In genomic region chr12:2299207-2299606, GRCh38 we compare ENCODE assay signal across 18 cellular contexts.
DNase-seq lines count a peak whose midpoint lies in the region; ATAC-seq, FAIRE-seq and TF ChIP-seq lines count a peak whose summit lies in the region.
"Had no signal": no experiment of that assay in that cellular context is flagged by ENCODE, and none has a peak within 500 bp of the region (broad histone marks: within the 10 kb centered on the region; RNA-seq: fewer than 3 reads in every experiment).

No MANE protein-coding gene starts in this region.

- WGBS in right lobe of liver (ENCODE audit: insufficient coverage, low coverage, low lambda C conversion rate, missing lambda C conversion rate), result 38% methylated on average over 4 of the region's 6 CpGs

- no peaks in the 10 kb centered on the region for H3K9me3 ChIP-seq in right lobe of liver
- H3K9me3 ChIP-seq: colonic mucosa, gastroesophageal sphincter, Peyer's patch, testis had no signal

- no peak overlapping the region for H3K27ac ChIP-seq in right lobe of liver
- H3K27ac ChIP-seq: C4-2B, colonic mucosa, gastroesophageal sphincter, Peyer's patch, testis had no signal

- H3K27me3 ChIP-seq in right lobe of liver, result no peaks in the 10 kb centered on the region
- H3K27me3 ChIP-seq: colonic mucosa, gastroesophageal sphincter, Peyer's patch, testis had no signal

- no peak for TF ChIP-seq POLR2A in right lobe of liver (IDR thresholded peaks at IDR 0.05)

- DNase-seq in DMS153 (lab: John Stamatoyannopoulos, UW) (peak; percentile 62), GM12865 (ENCODE audit: low read depth) (peak; percentile 48), NCI-H345 treated with DMSO at 0.1 percent for 48 hours (lab: John Stamatoyannopoulos, UW; ENCODE audit: unreplicated experiment) (peak; percentile 43), left kidney (ENCODE audit: low read depth, low spot score) (peak; percentile 73), D721Med (ENCODE audit: insufficient read length, low spot score) (no peak), right lobe of liver (no peak)
- DNase-seq: colonic mucosa; H9; NCI-H526; Peyer's patch; stimulated activated CD4-positive, alpha-beta T cell treated with anti-CD3 and anti-CD28 coated beads, Interleukin-1b, Interleukin-23, amount 100 ng/mL, for 48 hours; SW 1271; testis had no signal

- TF ChIP-seq CTCF in GM12865 (IDR thresholded peaks at IDR 0.05; ENCODE audit: insufficient read depth, low read depth, low read length, missing control alignments) (no peak), D721Med (IDR thresholded peaks at IDR 0.05; ENCODE audit: insufficient read depth, missing control alignments) (no peak), right lobe of liver (IDR thresholded peaks at IDR 0.05) (no peak)

- intact Hi-C loops in right lobe of liver (cut with DNase I), result loop anchor here in 1 of 2 donors (10.0 kb wide), 1 partner anchor 244 kb away; the partner anchor contains the start of gene CACNA1C

- ATAC-seq in right lobe of liver (no peak), GM18519 (IDR thresholded peaks at IDR 0.05; ENCODE audit: low FRiP score, unreplicated experiment) (no peak)
- ATAC-seq: gastroesophageal sphincter, GM12878 had no signal

- no peak overlapping the region for H3K4me3 ChIP-seq in GM12865 (ENCODE audit: low read depth, low read length)
- no peak overlapping the region for H3K4me3 ChIP-seq in right lobe of liver
- H3K4me3 ChIP-seq: colonic mucosa, gastroesophageal sphincter, GM12878, Peyer's patch, testis had no signal

- FAIRE-seq in D721Med (lab: Jason Lieb, UNC), result no peak
- FAIRE-seq: astrocyte had no signal

- H3K36me3 ChIP-seq in right lobe of liver, result no peaks in the 10 kb centered on the region
- H3K36me3 ChIP-seq: colonic mucosa, gastroesophageal sphincter, Peyer's patch had no signal

- no peaks in the 10 kb centered on the region for H3K4me1 ChIP-seq in right lobe of liver
- H3K4me1 ChIP-seq: colonic mucosa, Peyer's patch, testis had no signal

Comparison
In these comparisons a context has a peak if more than half of its experiments do, and no peak if none do; other contexts are left out.
1. DNase-seq: peak in DMS153 (single experiment), GM12865 (single experiment), NCI-H345 treated with DMSO at 0.1 percent for 48 hours (single experiment) and left kidney (single experiment); none in D721Med (single experiment) and right lobe of liver (0 of 3).